In genomic region chr4:121041307-121042090, GRCh38 we compare ENCODE assay signal across 8 cellular contexts. TPM values are rescaled to one million over a fixed set of nuclear protein-coding genes. Genes with fewer than 3 reads are reported as not detected.
DNase-seq lines count a peak whose midpoint lies in the region; ATAC-seq and TF ChIP-seq lines count a peak whose summit lies in the region.

No MANE protein-coding gene starts in this region.

- no peak overlapping the region for H3K27ac ChIP-seq in CD8-positive, alpha-beta T cell (ENCODE audit: low read depth, low read length)
- no peak overlapping the region for H3K27ac ChIP-seq in mammary epithelial cell (ENCODE audit: insufficient read depth, low read depth, low read length)

- no peaks in the 10 kb centered on the region for H3K27me3 ChIP-seq in CD8-positive, alpha-beta T cell (ENCODE audit: insufficient read depth, low read length)
- peaks cover 2% of the 10 kb centered on the region for H3K27me3 ChIP-seq in mammary epithelial cell (ENCODE audit: insufficient read depth, low read length)

- in situ Hi-C loops in mammary epithelial cell (cut with MboI; ENCODE audit: low sequenced_read_pairs in 2 of 2), result no loop called here

- BruUV-seq in mammary epithelial cell (replicated peaks; lab: Mats Ljungman, UMichigan), result no TSS peak

- peak; percentile 98 for ATAC-seq in CD8-positive, alpha-beta T cell
- ATAC-seq in GM19324 (IDR thresholded peaks at IDR 0.05; ENCODE audit: low FRiP score, unreplicated experiment) (peak; percentile 99), HG03039 (IDR thresholded peaks at IDR 0.05; ENCODE audit: unreplicated experiment) (peak; percentile 99)
- peak; percentile 100 for ATAC-seq in activated CD8-positive, alpha-beta T cell treated with anti-CD3 and anti-CD28 coated beads for 36 hours

- H4K20me1 ChIP-seq in mammary epithelial cell (ENCODE audit: insufficient read depth, low read length), result no peaks in the 10 kb centered on the region

- H3K4me2 ChIP-seq in mammary epithelial cell (ENCODE audit: insufficient read depth, low read depth, low read length), result no peak overlapping the region

- no peak overlapping the region for H3K4me3 ChIP-seq in CD8-positive, alpha-beta T cell (ENCODE audit: low read depth, low read length)
- no peak overlapping the region for H3K4me3 ChIP-seq in mammary epithelial cell (replicated peaks in 1 of 3; ENCODE audit: insufficient read depth in 1 of 3, low read depth in 2 of 3, low read length in 3 of 3)

- H3K4me3 Mint-ChIP-seq in CD8-positive, alpha-beta T cell, result no peak overlapping the region
- H3K4me3 Mint-ChIP-seq in activated CD8-positive, alpha-beta T cell treated with anti-CD3 and anti-CD28 coated beads for 36 hours, result no peak overlapping the region

- no peaks in the 10 kb centered on the region for H3K79me2 ChIP-seq in mammary epithelial cell (ENCODE audit: insufficient read depth, low read length)

- intact Hi-C loops in CD8-positive, alpha-beta T cell (cut with DNase I, micrococcal nuclease), result loop anchor here in 1 of 2 experiments (2.0 kb wide), 1 partner anchor 31 kb away; no protein-coding TSS in a partner anchor
- intact Hi-C loops in activated CD8-positive, alpha-beta T cell treated with anti-CD3 and anti-CD28 coated beads for 36 hours (cut with micrococcal nuclease), result no loop called here
- intact Hi-C loops in mammary epithelial cell (cut with micrococcal nuclease), result no loop called here

- WGBS in mammary epithelial cell (ENCODE audit: low coverage, missing lambda C conversion rate), result 36% methylated on average over 8 of the region's 8 CpGs

- H3K36me3 Mint-ChIP-seq in CD8-positive, alpha-beta T cell, result no peaks in the 10 kb centered on the region
- H3K36me3 Mint-ChIP-seq in activated CD8-positive, alpha-beta T cell treated with anti-CD3 and anti-CD28 coated beads for 36 hours (ENCODE audit: low read depth), result no peaks in the 10 kb centered on the region

- CTCF ChIA-PET in CD8-positive, alpha-beta T cell (lab: Charles Lee), result no interaction called here
- CTCF ChIA-PET in activated CD8-positive, alpha-beta T cell treated with anti-CD3 and anti-CD28 coated beads for 36 hours (lab: Charles Lee), result no interaction called here
- CTCF ChIA-PET in mammary epithelial cell (lab: Charles Lee; ENCODE audit: low non-redundant PET), result no interaction called here

- no peaks in the 10 kb centered on the region for H3K36me3 ChIP-seq in CD8-positive, alpha-beta T cell (ENCODE audit: insufficient read depth, low read length)
- H3K36me3 ChIP-seq in mammary epithelial cell (ENCODE audit: insufficient read depth, low read length), result no peaks in the 10 kb centered on the region

- POLR2A ChIA-PET in CD8-positive, alpha-beta T cell (lab: Charles Lee), result no interaction called here
- POLR2A ChIA-PET in activated CD8-positive, alpha-beta T cell treated with anti-CD3 and anti-CD28 coated beads for 36 hours (lab: Charles Lee), result no interaction called here

- no peak overlapping the region for H3K9ac ChIP-seq in mammary epithelial cell (ENCODE audit: insufficient read depth, low read length)

- H3K27ac Mint-ChIP-seq in CD8-positive, alpha-beta T cell, result peak overlapping the region; percentile 1
- no peak overlapping the region for H3K27ac Mint-ChIP-seq in activated CD8-positive, alpha-beta T cell treated with anti-CD3 and anti-CD28 coated beads for 36 hours

- H2AFZ ChIP-seq in mammary epithelial cell (ENCODE audit: low read depth, low read length), result no peak overlapping the region

- H3K9me3 Mint-ChIP-seq in CD8-positive, alpha-beta T cell, result no peaks in the 10 kb centered on the region
- no peaks in the 10 kb centered on the region for H3K9me3 Mint-ChIP-seq in activated CD8-positive, alpha-beta T cell treated with anti-CD3 and anti-CD28 coated beads for 36 hours

- no peak for TF ChIP-seq CTCF in CD8-positive, alpha-beta T cell (IDR thresholded peaks at IDR 0.05)
- TF ChIP-seq CTCF in activated CD8-positive, alpha-beta T cell treated with anti-CD3 and anti-CD28 coated beads for 36 hours (IDR thresholded peaks at IDR 0.05), result no peak
- TF ChIP-seq CTCF in mammary epithelial cell (conservative IDR thresholded peaks at IDR 0.05 in 1 of 2, IDR thresholded peaks at IDR 0.05 in 1 of 2; ENCODE audit: extremely low read depth in 1 of 2, insufficient read depth in 1 of 2, low read depth in 1 of 2, low read length in 2 of 2), result no peak

- H3K9me3 ChIP-seq in CD8-positive, alpha-beta T cell (ENCODE audit: low read length), result no peaks in the 10 kb centered on the region
- no peaks in the 10 kb centered on the region for H3K9me3 ChIP-seq in mammary epithelial cell (replicated peaks; ENCODE audit: insufficient read depth, low read length)

- DNase-seq in CD8-positive, alpha-beta T cell, result no peak
- peak; percentile 58 for DNase-seq in activated CD8-positive, alpha-beta T cell treated with anti-CD3 and anti-CD28 coated beads for 36 hours
- no peak for DNase-seq in effector CD4-positive, alpha-beta T cell
- no peak for DNase-seq in effector CD8-positive, alpha-beta T cell (lab: John Stamatoyannopoulos, UW)
- DNase-seq in mammary epithelial cell, result no peak
- DNase-seq in hepatic stellate cell (ENCODE audit: low spot score), result no peak

- peaks cover 23% of the 10 kb centered on the region for H3K4me1 Mint-ChIP-seq in CD8-positive, alpha-beta T cell (ENCODE audit: low read depth)
- H3K4me1 Mint-ChIP-seq in activated CD8-positive, alpha-beta T cell treated with anti-CD3 and anti-CD28 coated beads for 36 hours (ENCODE audit: low read depth), result peaks cover 20% of the 10 kb centered on the region

- dilution Hi-C loops in mammary epithelial cell (cut with HindIII; ENCODE audit: low sequenced_read_pairs), result no loop called here

- H3K4me1 ChIP-seq in CD8-positive, alpha-beta T cell (ENCODE audit: insufficient read depth, low read length), result peaks cover 27% of the 10 kb centered on the region
- H3K4me1 ChIP-seq in mammary epithelial cell (ENCODE audit: insufficient read depth, low read length), result no peaks in the 10 kb centered on the region

- no peaks in the 10 kb centered on the region for H3K27me3 Mint-ChIP-seq in CD8-positive, alpha-beta T cell (ENCODE audit: low read depth)
- H3K27me3 Mint-ChIP-seq in activated CD8-positive, alpha-beta T cell treated with anti-CD3 and anti-CD28 coated beads for 36 hours, result peaks cover 3% of the 10 kb centered on the region

RNA-seq across cellular contexts. Expression of gene NDNF, which starts 30.8 kb away (rescaled TPM):
- not detected for total RNA-seq in CD8-positive, alpha-beta T cell
- under 1 TPM; 0.34 to 0.41 TPM for total RNA-seq in activated CD8-positive, alpha-beta T cell treated with anti-CD3 and anti-CD28 coated beads for 36 hours
- total RNA-seq in mammary epithelial cell, result under 1 TPM in 1 of 2 donors, not detected in 1; under 0.01 TPM
- polyA plus RNA-seq in mammary epithelial cell, result not detected
- polyA minus RNA-seq in mammary epithelial cell, result not detected
